9 cellular contexts compared by ENCODE assay signal in genomic region chr2:201127128-201127521, GRCh38. TPM values are rescaled to one million over a fixed set of nuclear protein-coding genes. Genes with fewer than 3 reads are reported as not detected.
DNase-seq lines count a peak whose midpoint lies in the region; ATAC-seq and TF ChIP-seq lines count a peak whose summit lies in the region.
"Had no signal": no experiment of that assay in that cellular context is flagged by ENCODE, and none has a peak within 500 bp of the region (broad histone marks: within the 10 kb centered on the region; RNA-seq: fewer than 3 reads in every experiment).

No MANE protein-coding gene starts in this region.

- H3K27ac ChIP-seq in heart left ventricle (peak overlapping the region; percentile 94 to 100 (median 99)), brain microvascular endothelial cell (peak overlapping the region; percentile 88), mesodermal cell (ENCODE audit: low read depth, low read length, severe bottlenecking) (peak overlapping the region; percentile 90), upper lobe of left lung (peak overlapping the region; percentile 99 to 100 (median 100))

- no peaks in the 10 kb centered on the region for H3K9me3 ChIP-seq in heart left ventricle
- peaks cover 3% of the 10 kb centered on the region for H3K9me3 ChIP-seq in mesodermal cell (ENCODE audit: control insufficient read depth, low read length)
- no peaks in the 10 kb centered on the region for H3K9me3 ChIP-seq in upper lobe of left lung

- ATAC-seq in heart left ventricle (no peak), upper lobe of left lung (ENCODE audit: low FRiP score in 2 of 2) (no peak), GM18858 (IDR thresholded peaks at IDR 0.05; ENCODE audit: unreplicated experiment) (no peak)

- intact Hi-C loops in heart left ventricle (cut with DNase I) (no loop called here), cardiac septum (cut with DNase I) (no loop called here)

- H3K36me3 ChIP-seq in heart left ventricle: peaks cover 0 to 40% (median 10%) of the 10 kb centered on the region in 9 donors
- peaks cover 5% of the 10 kb centered on the region for H3K36me3 ChIP-seq in brain microvascular endothelial cell (replicated peaks)
- H3K36me3 ChIP-seq in mesodermal cell (ENCODE audit: control insufficient read depth, insufficient read depth, low read length): peaks cover 10% of the 10 kb centered on the region
- peaks cover 0 to 29% (median 2%) of the 10 kb centered on the region in 4 donors for H3K36me3 ChIP-seq in upper lobe of left lung

- peaks cover 32 to 100% (median 98%) of the 10 kb centered on the region in 12 donors for H3K4me1 ChIP-seq in heart left ventricle
- H3K4me1 ChIP-seq in mesodermal cell (ENCODE audit: control insufficient read depth, insufficient read depth, low read length, poor library complexity, severe bottlenecking): peaks cover 73% of the 10 kb centered on the region
- H3K4me1 ChIP-seq in upper lobe of left lung: peaks cover 95 to 100% (median 99%) of the 10 kb centered on the region in 4 donors

- no peaks in the 10 kb centered on the region for H3K27me3 ChIP-seq in heart left ventricle
- no peaks in the 10 kb centered on the region for H3K27me3 ChIP-seq in brain microvascular endothelial cell (replicated peaks)
- no peaks in the 10 kb centered on the region for H3K27me3 ChIP-seq in upper lobe of left lung

- TF ChIP-seq POLR2A in heart left ventricle (IDR thresholded peaks at IDR 0.05) (no peak), upper lobe of left lung (IDR thresholded peaks at IDR 0.05) (no peak)

- no peak for DNase-seq in heart left ventricle
- no peak for DNase-seq in cardiac septum (ENCODE audit: low spot score)
- no peak for DNase-seq in brain microvascular endothelial cell
- DNase-seq in upper lobe of left lung: peak in 1 of 2 donors; percentile 36
- DNase-seq in KBM-7: no peak
- no peak for DNase-seq in NCI-H69 (lab: John Stamatoyannopoulos, UW)
- DNase-seq: NCI-H1436 treated with DMSO at 0.1 percent for 48 hours had no signal

- in situ Hi-C loops in brain microvascular endothelial cell (cut with HindIII; ENCODE audit: low pct_ligation_motif_present, low sequenced_read_pairs) (no loop called here), KBM-7 (cut with MboI; ENCODE audit: low pct_unique_long_range_greater_than_20kb, low sequenced_read_pairs) (no loop called here)

- no peak for TF ChIP-seq CTCF in heart left ventricle (IDR thresholded peaks at IDR 0.05)
- no peak for TF ChIP-seq CTCF in brain microvascular endothelial cell (IDR thresholded peaks at IDR 0.05; ENCODE audit: low read depth, low read length, missing control alignments)
- TF ChIP-seq CTCF in upper lobe of left lung (IDR thresholded peaks at IDR 0.05): no peak

- 16 to 33% (median 21%) methylated on average over 2 of the region's 2 CpGs for WGBS in heart left ventricle, 4 donors
- 90% methylated on average over 2 of the region's 2 CpGs for WGBS in mesodermal cell (ENCODE audit: insufficient coverage in 2 of 2), 2 experiments
- 29 to 47% methylated on average over 2 of the region's 2 CpGs for WGBS in upper lobe of left lung, 2 donors

- H3K4me3 ChIP-seq in heart left ventricle: peak overlapping the region in 9 of 12 donors; percentile 20 to 96 (median 41)
- no peak overlapping the region for H3K4me3 ChIP-seq in brain microvascular endothelial cell (ENCODE audit: low read depth, low read length)
- no peak overlapping the region for H3K4me3 ChIP-seq in mesodermal cell (ENCODE audit: extremely low read depth, insufficient read depth, low read length, poor library complexity, severe bottlenecking)
- peak overlapping the region; percentile 2 to 90 (median 40) for H3K4me3 ChIP-seq in upper lobe of left lung

- no peak for TF ChIP-seq EP300 in upper lobe of left lung (IDR thresholded peaks at IDR 0.05)

RNA-seq across cellular contexts. Expression of gene CFLAR, which starts 11.2 kb away (rescaled TPM):
- total RNA-seq in heart left ventricle (100 to 1,000 TPM; 130 to 279 (median 214) TPM), cardiac septum (193 TPM), upper lobe of left lung (1,000 to 10,000 TPM in 1 of 6 donors, 100 to 1,000 TPM in 5; 263 to 1,189 (median 435) TPM)
- polyA plus RNA-seq in heart left ventricle: 100 to 1,000 TPM; 120 to 249 TPM
- 58.5 TPM for polyA plus RNA-seq in mesodermal cell (2013, experiment 1 of 2)
- polyA plus RNA-seq in mesodermal cell (2013, experiment 2 of 2): 42.6 TPM

RNA-seq across cellular contexts. Expression of gene NDUFB3, which starts 55.3 kb away (rescaled TPM):
- total RNA-seq in heart left ventricle (100 to 1,000 TPM; 197 to 496 (median 348) TPM), cardiac septum (278 TPM), upper lobe of left lung (10 to 100 TPM; 13.6 to 72.0 (median 52.0) TPM)
- 100 to 1,000 TPM; 210 to 424 TPM for polyA plus RNA-seq in heart left ventricle
- polyA plus RNA-seq in mesodermal cell (2013, experiment 1 of 2): 118 TPM
- 130 TPM for polyA plus RNA-seq in mesodermal cell (2013, experiment 2 of 2)

RNA-seq across cellular contexts. Expression of gene HYCC2, which starts 55.7 kb away (rescaled TPM):
- total RNA-seq in heart left ventricle: 10 to 100 TPM in 5 of 9 donors, 1 to 10 TPM in 4; 5.8 to 16.3 (median 12.1) TPM
- polyA plus RNA-seq in heart left ventricle: 1 to 10 TPM; 3.7 to 5.5 TPM
- 14.2 TPM for total RNA-seq in cardiac septum
- 8.4 TPM for polyA plus RNA-seq in mesodermal cell (2013, experiment 1 of 2)
- 7.6 TPM for polyA plus RNA-seq in mesodermal cell (2013, experiment 2 of 2)
- total RNA-seq in upper lobe of left lung: 10 to 100 TPM; 15.1 to 39.3 (median 26.8) TPM

RNA-seq across cellular contexts. Expression of gene CASP10, which starts 55.8 kb away (rescaled TPM):
- total RNA-seq in heart left ventricle (10 to 100 TPM in 2 of 9 donors, 1 to 10 TPM in 7; 4.3 to 24.0 (median 5.8) TPM), cardiac septum (5.0 TPM), upper lobe of left lung (10 to 100 TPM; 21.1 to 67.1 (median 29.9) TPM)
- 1 to 10 TPM; 2.8 to 3.5 TPM for polyA plus RNA-seq in heart left ventricle
- polyA plus RNA-seq in mesodermal cell (2013, experiment 1 of 2): 6.2 TPM
- polyA plus RNA-seq in mesodermal cell (2013, experiment 2 of 2): 4.9 TPM

Comparison
In these comparisons a context has a peak if more than half of its experiments do, and no peak if none do; other contexts are left out.
1. H3K4me3 ChIP-seq: peak in heart left ventricle (9 of 12) and upper lobe of left lung (4 of 4); none in brain microvascular endothelial cell (single experiment) and mesodermal cell (single experiment).
2. Peak in every context shown above with its lines, with median percentiles within 50 percentile points of each other: H3K27ac ChIP-seq.